21 cellular contexts compared by ENCODE assay signal in genomic region chr11:4040461-4040860, GRCh38.
"Had no signal": no experiment of that assay in that cellular context is flagged by ENCODE, and none has a peak within 500 bp of the region (broad histone marks: within the 10 kb centered on the region; RNA-seq: fewer than 3 reads in every experiment).

No MANE protein-coding gene starts in this region.

- DNase-seq: activated CD4-positive, alpha-beta T cell treated with anti-CD3 and anti-CD28 coated beads, Interleukin-2, amount 50 U/mL, for 1 hour; activated CD4-positive, CD25-positive, alpha-beta regulatory T cell treated with anti-CD3 and anti-CD28 coated beads, Interleukin-2, amount 50 U/mL, for 72 hours; activated CD8-positive, alpha-beta memory T cell treated with anti-CD3 and anti-CD28 coated beads, Interleukin-2, amount 50 U/mL, for 4 hours; activated gamma-delta T cell treated with Interleukin-2 at 50 U/mL for 16 hours; activated naive CD8-positive, alpha-beta T cell treated with anti-CD3 and anti-CD28 coated beads for 36 hours; caudate nucleus; colonic mucosa; foreskin keratinocyte; glutamatergic neuron; hippocampal formation; kidney; stimulated activated CD4-positive, alpha-beta T cell treated with anti-CD3 and anti-CD28 coated beads, Interleukin-4, amount 100 ng/mL, for 24 hours; T-cell; upper lobe of left lung had no signal

- H3K36me3 ChIP-seq: colonic mucosa, thoracic aorta, upper lobe of left lung had no signal

- H3K4me3 Mint-ChIP-seq: activated naive CD8-positive, alpha-beta T cell treated with anti-CD3 and anti-CD28 coated beads for 36 hours; activated T-helper 1 cell treated with anti-CD3 and anti-CD28 coated beads, Interleukin-12 subunit alpha, Interleukin-12 subunit beta, Interleukin-2, Interleukin-4 antibody, amounts not matched to agents 30 ng/mL and 10 ng/mL and 1 ng/mL, durations not matched to agents 14 hours and 24 hours and 36 hours; brain; stimulated activated memory B cell treated with anti-CD40 and anti-IgM and Interleukin-4, amounts not matched to agents 10 μg/mL and 1 μg/mL and 100 μg/mL, for 72 hours; T-cell had no signal

- H3K4me1 ChIP-seq: colonic mucosa, parathyroid adenoma had no signal

- H3K27me3 Mint-ChIP-seq: activated naive CD8-positive, alpha-beta T cell treated with anti-CD3 and anti-CD28 coated beads for 36 hours; stimulated activated memory B cell treated with anti-CD40 and anti-IgM and Interleukin-4, amounts not matched to agents 10 μg/mL and 1 μg/mL and 100 μg/mL, for 72 hours; T-cell had no signal

- H3K27ac ChIP-seq: colonic mucosa, foreskin keratinocyte, parathyroid adenoma, thoracic aorta, upper lobe of left lung had no signal

- H3K27me3 ChIP-seq: colonic mucosa, foreskin keratinocyte, upper lobe of left lung had no signal

- H3K9me3 ChIP-seq: colonic mucosa, thoracic aorta, upper lobe of left lung had no signal

- ATAC-seq: foreskin keratinocyte; left lobe of liver; sciatic nerve; stimulated activated memory B cell treated with anti-CD40 and anti-IgM and Interleukin-4, amounts not matched to agents 10 μg/mL and 1 μg/mL and 100 μg/mL, for 72 hours; T-cell had no signal

- H3K27ac Mint-ChIP-seq: activated naive CD8-positive, alpha-beta T cell treated with anti-CD3 and anti-CD28 coated beads for 36 hours; activated T-helper 1 cell treated with anti-CD3 and anti-CD28 coated beads, Interleukin-12 subunit alpha, Interleukin-12 subunit beta, Interleukin-2, Interleukin-4 antibody, amounts not matched to agents 30 ng/mL and 10 ng/mL and 1 ng/mL, durations not matched to agents 14 hours and 24 hours and 36 hours; brain; stimulated activated memory B cell treated with anti-CD40 and anti-IgM and Interleukin-4, amounts not matched to agents 10 μg/mL and 1 μg/mL and 100 μg/mL, for 72 hours had no signal

- H3K4me3 ChIP-seq: colonic mucosa, thoracic aorta, upper lobe of left lung had no signal
